ENCODE assay signal across 8 cellular contexts in the genomic region with DNA sequence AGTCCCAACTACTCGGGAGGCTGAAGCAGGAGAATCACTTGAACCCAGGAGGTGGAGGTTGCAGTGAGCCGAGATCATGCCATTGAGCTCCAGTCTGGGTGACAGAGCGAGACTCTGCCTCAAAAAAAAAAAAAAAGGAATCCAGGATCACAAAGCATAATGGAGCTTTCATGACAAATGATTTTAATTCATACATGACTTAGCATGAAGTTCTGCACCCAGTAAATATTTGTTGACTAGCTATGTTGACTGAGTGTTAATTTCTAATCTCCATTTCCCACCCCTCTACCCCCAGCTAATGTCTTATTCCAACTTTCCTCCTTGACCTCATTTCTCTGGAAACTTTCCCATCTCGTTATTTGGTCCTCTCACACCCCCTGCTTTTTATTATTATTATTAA. TPM values are rescaled to one million over a fixed set of nuclear protein-coding genes. Genes with fewer than 3 reads are reported as not detected.
"Had no signal": no experiment of that assay in that cellular context is flagged by ENCODE, and none has a peak within 500 bp of the region (broad histone marks: within the 10 kb centered on the region; RNA-seq: fewer than 3 reads in every experiment).

No MANE protein-coding gene starts in this region.

- H3K4me3 ChIP-seq: GM12878 had no signal

- FAIRE-seq: G401.6, GM12878, GM12891, GM12892, GM18507, GM19239 had no signal

- ATAC-seq: GM12878 had no signal

- DNase-seq: GDM1, GF-D8 had no signal

RNA-seq across cellular contexts. Expression of gene ATOH7, which starts 53.3 kb away (rescaled TPM):
- total RNA-seq: GM12878 had no signal
- polyA plus RNA-seq: GM12878 had no signal
